ENCODE assay signal across 1 cellular context in genomic region chr1:94646786-94647555, GRCh38.
A peak's percentile ranks its signal among the peaks of the same experiment; 100 is the strongest.
TF ChIP-seq lines count a peak whose summit lies in the region.

No MANE protein-coding gene starts in this region.

TF ChIP-seq in IMR-90, 13 proteins besides CTCF, POLR2A, EP300 and RAD21:
- TF ChIP-seq CEBPB (IDR thresholded peaks at IDR 0.05; ENCODE audit: low read depth, low read length) (peak; percentile 80), MAZ (IDR thresholded peaks at IDR 0.05; ENCODE audit: borderline replicate concordance, low read depth, low read length) (no peak)
